Comparison of ENCODE assay signal across 7 cellular contexts in the genomic region with DNA sequence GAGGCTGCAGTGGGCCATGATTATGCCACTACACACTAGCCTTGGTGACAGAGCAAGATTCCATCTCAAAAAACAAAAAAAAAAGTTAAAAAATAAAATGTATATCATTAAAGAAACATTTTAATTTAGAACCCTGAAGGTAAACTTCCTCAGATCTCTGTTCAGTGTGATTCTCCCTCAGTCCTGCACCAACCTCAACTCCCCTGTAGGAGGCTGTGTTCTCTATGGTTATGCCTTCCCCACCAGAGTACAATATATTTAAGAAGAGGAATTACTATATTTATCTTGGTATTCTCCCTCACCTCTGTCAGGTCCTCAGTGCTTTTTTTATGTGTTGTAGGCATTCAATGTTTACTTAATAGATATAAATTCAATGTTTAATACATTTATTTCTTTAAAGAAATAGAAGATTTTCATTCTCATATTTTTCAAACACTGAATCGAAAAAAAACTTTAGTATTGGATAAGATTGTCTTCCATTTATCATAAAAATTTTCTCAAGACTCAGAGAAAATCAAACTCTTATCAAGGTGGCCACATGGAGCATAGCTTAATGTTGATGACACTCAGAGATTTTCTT. TPM values are rescaled to one million over a fixed set of nuclear protein-coding genes. Genes with fewer than 3 reads are reported as not detected.
A peak's percentile ranks its signal among the peaks of the same experiment; 100 is the strongest.
DNase-seq lines count a peak whose midpoint lies in the region; ATAC-seq, FAIRE-seq and TF ChIP-seq lines count a peak whose summit lies in the region.

No MANE protein-coding gene starts in this region.

- peak; percentile 59 for DNase-seq in KBM-7
- no peak for DNase-seq in epithelial cell of proximal tubule (ENCODE audit: low read depth)
- no peak for DNase-seq in gastrocnemius medialis
- no peak for DNase-seq in middle frontal gyrus (ENCODE audit: extremely low spot score, low spot score)

- peaks cover 9 to 12% of the 10 kb centered on the region in 2 donors for H3K4me1 ChIP-seq in gastrocnemius medialis

- TF ChIP-seq POLR2A in gastrocnemius medialis (IDR thresholded peaks at IDR 0.05), result no peak

- H3K27ac ChIP-seq in VCaP, result no peak overlapping the region
- H3K27ac ChIP-seq in gastrocnemius medialis, result no peak overlapping the region

- no peaks in the 10 kb centered on the region for H3K9me3 ChIP-seq in gastrocnemius medialis

- intact Hi-C loops in gastrocnemius medialis (cut with DNase I; ENCODE audit: low total_unique reads), result loop anchor here (10.0 kb wide), 1 partner anchor 475 kb away; the partner anchor contains the start of gene ZNF326

- peak; percentile 49 for ATAC-seq in GM21423 (IDR thresholded peaks at IDR 0.05; ENCODE audit: unreplicated experiment)
- no peak for ATAC-seq in gastrocnemius medialis

- H3K4me3 ChIP-seq in epithelial cell of proximal tubule (ENCODE audit: low read depth, low read length) (no peak overlapping the region), gastrocnemius medialis (no peak overlapping the region)

- in situ Hi-C loops in KBM-7 (cut with MboI; ENCODE audit: low pct_unique_long_range_greater_than_20kb, low sequenced_read_pairs), result loop anchor here (25.0 kb wide), 1 partner anchor 242 kb away; no protein-coding TSS in a partner anchor
- in situ Hi-C loops in gastrocnemius medialis (cut with MboI; ENCODE audit: low sequenced_read_pairs in 4 of 4), result loop anchor here in 2 of 4 donors (10.0 to 25.0 kb wide), 3 partner anchors 65 to 467 kb away; partner anchors contain the start of gene ZNF326 (in 1 of the 2)

- peak; percentile 90 for FAIRE-seq in G401.6 (lab: Jason Lieb, UNC)

- no peaks in the 10 kb centered on the region for H3K36me3 ChIP-seq in gastrocnemius medialis

- H3K27me3 ChIP-seq in gastrocnemius medialis, result no peaks in the 10 kb centered on the region

- TF ChIP-seq CTCF in VCaP (conservative IDR thresholded peaks at IDR 0.05), result peak; percentile 70
- TF ChIP-seq CTCF in epithelial cell of proximal tubule (conservative IDR thresholded peaks at IDR 0.05; ENCODE audit: low read depth, low read length), result peak; percentile 69
- peak in 4 of 5 experiments; percentile 24 to 53 (median 39) for TF ChIP-seq CTCF in gastrocnemius medialis (IDR thresholded peaks at IDR 0.05 in 4 of 5, conservative IDR thresholded peaks at IDR 0.05 in 1 of 5)

RNA-seq across cellular contexts. Expression of gene LRRC8B, which starts 4.8 kb away (rescaled TPM):
- total RNA-seq in epithelial cell of proximal tubule (5.0 and 12.2 TPM in 2 replicates), gastrocnemius medialis (10 to 100 TPM in 2 of 4 donors, 1 to 10 TPM in 2; 3.5 to 15.7 (median 8.5) TPM)
